Comparison of ENCODE assay signal across 13 cellular contexts in the genomic region with DNA sequence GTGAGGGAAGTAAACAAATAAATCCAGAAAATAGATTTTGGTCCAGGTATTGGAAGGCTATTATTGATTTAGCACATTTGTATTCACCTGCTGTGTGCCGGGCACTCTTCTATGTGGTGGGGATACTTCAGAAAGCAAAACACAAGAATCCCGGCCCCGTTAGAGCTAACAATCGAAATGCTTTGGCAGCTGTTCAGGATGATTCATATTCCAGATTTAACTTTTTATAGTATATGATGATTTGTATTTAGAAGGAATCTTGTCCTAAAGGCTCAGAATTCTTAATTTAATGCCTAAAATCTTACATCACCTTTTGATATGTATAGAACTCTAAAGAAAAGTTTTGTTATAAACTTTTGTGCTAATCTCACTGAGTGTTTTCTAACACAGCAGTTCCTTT. TPM values are rescaled to one million over a fixed set of nuclear protein-coding genes. Genes with fewer than 3 reads are reported as not detected.
DNase-seq lines count a peak whose midpoint lies in the region; ATAC-seq, FAIRE-seq and TF ChIP-seq lines count a peak whose summit lies in the region.
"Had no signal": no experiment of that assay in that cellular context is flagged by ENCODE, and none has a peak within 500 bp of the region (broad histone marks: within the 10 kb centered on the region; RNA-seq: fewer than 3 reads in every experiment).

No MANE protein-coding gene starts in this region.

- H3K9me3 ChIP-seq in astrocyte (ENCODE audit: insufficient read depth, low read depth, low read length) (no peaks in the 10 kb centered on the region), iPS-18a (ENCODE audit: control insufficient read depth, low read depth, low read length) (no peaks in the 10 kb centered on the region)
- H3K9me3 ChIP-seq: neutrophil had no signal

- H3K4me3 ChIP-seq in astrocyte (ENCODE audit: insufficient read depth, low read depth, low read length) (no peak overlapping the region), iPS-18a (ENCODE audit: low read length) (no peak overlapping the region)
- H3K4me3 ChIP-seq: K562 had no signal

- no peak overlapping the region for H3K27ac Mint-ChIP-seq in astrocyte (ENCODE audit: unreplicated experiment)
- H3K27ac Mint-ChIP-seq: activated T-cell treated with anti-CD3 and anti-CD28 coated beads, Interleukin-2, amount 50 U/mL, for 72 hours had no signal

- H4K20me1 ChIP-seq in astrocyte (ENCODE audit: insufficient read depth, low read length), result peaks cover 3% of the 10 kb centered on the region

- H3K27ac ChIP-seq in astrocyte (ENCODE audit: low read depth, low read length) (peak overlapping the region; percentile 41), iPS-18a (ENCODE audit: low read length) (peak overlapping the region; percentile 22)
- H3K27ac ChIP-seq: neutrophil had no signal

- H3K79me2 ChIP-seq in astrocyte (ENCODE audit: insufficient read depth, low read length), result peaks cover 20% of the 10 kb centered on the region

- H3K4me1 ChIP-seq in astrocyte (ENCODE audit: insufficient read depth, low read length) (peaks cover 24% of the 10 kb centered on the region), iPS-18a (ENCODE audit: control insufficient read depth, low read depth, low read length) (peaks cover 5% of the 10 kb centered on the region)

- no peaks in the 10 kb centered on the region for H3K27me3 Mint-ChIP-seq in astrocyte (ENCODE audit: low read depth, unreplicated experiment)

- H3K4me3 Mint-ChIP-seq in astrocyte (ENCODE audit: unreplicated experiment), result no peak overlapping the region
- H3K4me3 Mint-ChIP-seq: activated T-cell treated with anti-CD3 and anti-CD28 coated beads, Interleukin-2, amount 50 U/mL, for 72 hours had no signal

- peaks cover 3% of the 10 kb centered on the region for H3K9me3 Mint-ChIP-seq in astrocyte (ENCODE audit: unreplicated experiment)
- H3K9me3 Mint-ChIP-seq: activated T-cell treated with anti-CD3 and anti-CD28 coated beads, Interleukin-2, amount 50 U/mL, for 72 hours had no signal

- peak; percentile 9 for DNase-seq in AG08396 (ENCODE audit: low spot score)
- DNase-seq in HS-27A (ENCODE audit: low read depth), result peak; percentile 38
- peak; percentile 67 for DNase-seq in astrocyte (ENCODE audit: low read depth)
- DNase-seq in GM19240 (ENCODE audit: insufficient read length, low spot score), result no peak
- no peak for DNase-seq in NCI-H82 (lab: John Stamatoyannopoulos, UW)
- DNase-seq in pons (ENCODE audit: low spot score), result no peak
- DNase-seq: activated T-cell treated with anti-CD3 and anti-CD28 coated beads, Interleukin-2, amount 50 U/mL, for 72 hours; GOT3; left cardiac atrium had no signal

- no peak for ATAC-seq in GM18867 (IDR thresholded peaks at IDR 0.05; ENCODE audit: unreplicated experiment)
- ATAC-seq: activated T-cell treated with anti-CD3 and anti-CD28 coated beads, Interleukin-2, amount 50 U/mL, for 72 hours; K562 had no signal

- peak overlapping the region; percentile 60 for H3K4me2 ChIP-seq in astrocyte (ENCODE audit: low read length)

- no peak overlapping the region for H2AFZ ChIP-seq in astrocyte (ENCODE audit: low read depth, low read length)

- no peaks in the 10 kb centered on the region for H3K27me3 ChIP-seq in astrocyte (ENCODE audit: insufficient read depth, low read length)
- no peaks in the 10 kb centered on the region for H3K27me3 ChIP-seq in iPS-18a (ENCODE audit: control insufficient read depth, insufficient read depth, low read length)
- H3K27me3 ChIP-seq: neutrophil had no signal

- H3K36me3 ChIP-seq in astrocyte (ENCODE audit: insufficient read depth, low read length) (no peaks in the 10 kb centered on the region), iPS-18a (ENCODE audit: control insufficient read depth, low read depth, low read length) (no peaks in the 10 kb centered on the region)
- H3K36me3 ChIP-seq: neutrophil had no signal

- no peaks in the 10 kb centered on the region for H3K36me3 Mint-ChIP-seq in astrocyte (ENCODE audit: low read depth, unreplicated experiment)

- no peak for FAIRE-seq in astrocyte (lab: Jason Lieb, UNC)
- FAIRE-seq: K562 had no signal

- peaks cover 37% of the 10 kb centered on the region for H3K4me1 Mint-ChIP-seq in astrocyte (ENCODE audit: low read depth, unreplicated experiment)

- TF ChIP-seq CTCF in astrocyte (IDR thresholded peaks at IDR 0.05; ENCODE audit: insufficient read depth, low read depth, low read length), result no peak

- H3K9ac ChIP-seq in astrocyte (ENCODE audit: low read length) (no peak overlapping the region), iPS-18a (ENCODE audit: low read length) (no peak overlapping the region)

RNA-seq across cellular contexts. Expression of a gene that starts 28.0 kb away (rescaled TPM):
- total RNA-seq in astrocyte, result 10.4 and 12.0 TPM in 2 replicates

Comparison
In these comparisons a context has a peak if more than half of its experiments do, and no peak if none do; other contexts are left out.
1. DNase-seq: peak in AG08396 (single experiment), HS-27A (single experiment) and astrocyte (single experiment); none in GM19240 (single experiment), NCI-H82 (single experiment) and pons (single experiment).